ENCODE assay signal across 1 cellular context in the genomic region with DNA sequence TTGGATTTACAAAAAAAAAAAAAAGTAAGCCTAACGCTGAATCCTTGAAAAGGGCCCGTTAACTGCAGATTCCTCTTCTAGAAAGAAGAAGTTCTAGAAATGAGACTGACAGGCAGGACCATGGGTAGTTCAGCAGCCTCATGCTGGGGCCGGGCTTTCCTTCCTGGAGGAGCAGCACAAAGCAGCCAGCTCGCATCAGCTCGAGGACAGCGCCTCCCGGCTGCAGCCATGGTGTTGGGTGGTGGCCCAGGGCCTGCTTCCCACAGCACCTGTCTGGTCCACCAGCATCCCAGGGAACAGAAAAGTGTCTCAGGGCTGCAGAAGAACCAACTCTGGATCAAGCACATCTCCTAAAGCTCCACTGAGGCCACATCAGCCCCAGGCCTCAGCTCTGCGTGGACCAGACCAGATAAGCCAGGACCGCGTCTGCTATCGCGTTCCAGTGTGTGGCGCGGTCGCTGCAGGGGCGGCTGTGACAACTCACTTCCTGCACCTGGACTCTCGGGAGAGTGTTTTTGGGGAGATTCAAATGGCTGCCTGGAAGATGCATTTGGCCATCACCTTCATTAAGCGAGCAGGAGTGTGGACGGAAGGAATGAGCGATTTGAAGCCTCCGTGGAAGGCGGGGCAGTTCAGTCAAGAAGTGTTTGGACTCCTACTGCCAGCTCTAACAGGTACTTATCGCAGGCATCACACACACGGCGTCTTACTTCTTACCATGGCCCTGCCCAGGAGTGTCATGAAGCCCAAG.
TF ChIP-seq lines count a peak whose summit lies in the region.

No MANE protein-coding gene starts in this region.

TF ChIP-seq in IMR-90, 13 proteins besides CTCF, POLR2A, EP300 and RAD21 (continued from another document):
- TF ChIP-seq, protein P1, sequence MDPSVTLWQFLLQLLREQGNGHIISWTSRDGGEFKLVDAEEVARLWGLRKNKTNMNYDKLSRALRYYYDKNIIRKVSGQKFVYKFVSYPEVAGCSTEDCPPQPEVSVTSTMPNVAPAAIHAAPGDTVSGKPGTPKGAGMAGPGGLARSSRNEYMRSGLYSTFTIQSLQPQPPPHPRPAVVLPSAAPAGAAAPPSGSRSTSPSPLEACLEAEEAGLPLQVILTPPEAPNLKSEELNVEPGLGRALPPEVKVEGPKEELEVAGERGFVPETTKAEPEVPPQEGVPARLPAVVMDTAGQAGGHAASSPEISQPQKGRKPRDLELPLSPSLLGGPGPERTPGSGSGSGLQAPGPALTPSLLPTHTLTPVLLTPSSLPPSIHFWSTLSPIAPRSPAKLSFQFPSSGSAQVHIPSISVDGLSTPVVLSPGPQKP (IDR thresholded peaks at IDR 0.05; ENCODE audit: borderline replicate concordance, low read depth, low read length) = no peak
- TF ChIP-seq RFX5 (IDR thresholded peaks at IDR 0.05; ENCODE audit: low read depth, low read length) (no peak), FOS (IDR thresholded peaks at IDR 0.05; ENCODE audit: low read depth, low read length) (no peak), MXI1 (IDR thresholded peaks at IDR 0.05; ENCODE audit: borderline replicate concordance, low read depth, low read length) (no peak), MAZ (IDR thresholded peaks at IDR 0.05; ENCODE audit: borderline replicate concordance, low read depth, low read length) (no peak), CHD1 (IDR thresholded peaks at IDR 0.05; ENCODE audit: low read depth, low read length) (no peak), NFE2L2 (IDR thresholded peaks at IDR 0.05; ENCODE audit: low read depth, low read length) (no peak)
